ENCODE assay signal across 8 cellular contexts in the genomic region with DNA sequence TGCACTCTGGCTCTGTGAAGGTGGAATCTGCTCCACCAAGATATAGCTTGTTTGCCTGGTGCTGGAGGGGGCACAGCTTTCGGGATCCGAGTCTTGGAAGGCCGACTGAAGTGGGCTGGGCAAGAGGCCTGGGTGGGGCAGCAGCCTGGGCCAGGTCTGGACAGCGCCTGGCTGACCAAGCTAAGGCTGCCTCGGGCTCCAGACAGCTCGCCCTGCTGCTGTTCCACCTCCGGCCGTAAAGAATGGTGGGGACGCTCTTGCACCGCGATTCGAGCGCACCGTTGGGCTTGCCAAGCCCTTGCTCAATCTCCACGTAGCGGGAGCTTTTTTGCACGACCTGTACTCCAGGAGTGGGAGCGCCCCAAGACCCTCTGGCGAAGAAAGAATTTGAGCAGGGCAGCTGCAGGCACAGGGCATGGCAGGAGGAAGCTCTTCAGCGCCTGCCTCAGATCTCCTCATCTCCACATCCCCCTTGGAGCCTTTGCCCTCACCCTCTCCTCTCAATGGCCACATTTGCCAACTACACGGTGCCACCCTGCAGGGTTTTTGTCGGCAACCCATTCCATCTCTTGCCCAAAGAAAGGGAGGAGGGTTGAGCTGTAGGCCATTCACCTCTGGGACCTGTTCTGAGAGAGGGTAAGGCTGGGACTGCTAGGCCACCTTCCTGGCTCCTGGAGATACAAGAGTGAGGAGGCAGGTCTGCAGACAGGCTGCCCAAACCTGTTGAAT. TPM values are rescaled to one million over a fixed set of nuclear protein-coding genes. Genes with fewer than 3 reads are reported as not detected.
A peak's percentile ranks its signal among the peaks of the same experiment; 100 is the strongest.
DNase-seq lines count a peak whose midpoint lies in the region; ATAC-seq, FAIRE-seq and TF ChIP-seq lines count a peak whose summit lies in the region.

No MANE protein-coding gene starts in this region.

- H3K27ac Mint-ChIP-seq in astrocyte (ENCODE audit: unreplicated experiment): no peak overlapping the region

- H3K36me3 Mint-ChIP-seq in astrocyte (ENCODE audit: low read depth, unreplicated experiment): no peaks in the 10 kb centered on the region

- H3K4me1 ChIP-seq in astrocyte (ENCODE audit: insufficient read depth, low read length): peaks cover 13% of the 10 kb centered on the region
- H3K4me1 ChIP-seq in iPS-15b (ENCODE audit: control insufficient read depth, insufficient read depth, low read length): peaks cover 2% of the 10 kb centered on the region

- FAIRE-seq in astrocyte (lab: Jason Lieb, UNC): peak; percentile 80

- peak overlapping the region; percentile 58 for H2AFZ ChIP-seq in astrocyte (ENCODE audit: low read depth, low read length)

- peak; percentile 0 to 13 for DNase-seq in stimulated activated CD4-positive, alpha-beta T cell treated with anti-CD3 and anti-CD28 coated beads, Interleukin-2, amount 100 ng/mL, for 48 hours
- DNase-seq in stimulated activated CD4-positive, alpha-beta T cell treated with anti-CD3 and anti-CD28 coated beads, Interleukin-4, amount 100 ng/mL, for 4 hours: no peak
- DNase-seq in NCI-H2107 treated with DMSO at 0.1 percent for 48 hours (lab: John Stamatoyannopoulos, UW; ENCODE audit: unreplicated experiment): peak; percentile 5
- DNase-seq in astrocyte (ENCODE audit: low read depth): peak; percentile 36
- DNase-seq in stimulated activated naive CD8-positive, alpha-beta T cell treated with anti-CD3 and anti-CD28 coated beads, Interleukin-15, Interleukin-2, amounts not matched to agents 100 U/mL and 50 U/mL, for 24 hours: peak; percentile 12
- no peak for DNase-seq in NCI-H128 (lab: John Stamatoyannopoulos, UW; ENCODE audit: unreplicated experiment)

- H3K27ac ChIP-seq in astrocyte (ENCODE audit: low read depth, low read length): no peak overlapping the region

- H3K27me3 ChIP-seq in astrocyte (ENCODE audit: insufficient read depth, low read length) (no peaks in the 10 kb centered on the region), iPS-15b (ENCODE audit: control insufficient read depth, insufficient read depth, low read length) (peaks cover 2% of the 10 kb centered on the region)

- H3K79me2 ChIP-seq in astrocyte (ENCODE audit: insufficient read depth, low read length): no peaks in the 10 kb centered on the region

- H3K9me3 ChIP-seq in astrocyte (ENCODE audit: insufficient read depth, low read depth, low read length) (no peaks in the 10 kb centered on the region), iPS-15b (ENCODE audit: control insufficient read depth, insufficient read depth, low read length) (peaks cover 4% of the 10 kb centered on the region)

- H3K4me3 Mint-ChIP-seq in astrocyte (ENCODE audit: unreplicated experiment): no peak overlapping the region

- peak; percentile 71 for TF ChIP-seq CTCF in astrocyte (IDR thresholded peaks at IDR 0.05; ENCODE audit: insufficient read depth, low read depth, low read length)

- H3K9me3 Mint-ChIP-seq in astrocyte (ENCODE audit: unreplicated experiment): no peaks in the 10 kb centered on the region

- no peak overlapping the region for H3K9ac ChIP-seq in astrocyte (ENCODE audit: low read length)
- no peak overlapping the region for H3K9ac ChIP-seq in iPS-15b (ENCODE audit: low read depth, low read length)

- H3K27me3 Mint-ChIP-seq in astrocyte (ENCODE audit: low read depth, unreplicated experiment): peaks cover 18% of the 10 kb centered on the region

- peaks cover 5% of the 10 kb centered on the region for H3K4me1 Mint-ChIP-seq in astrocyte (ENCODE audit: low read depth, unreplicated experiment)

- H3K36me3 ChIP-seq in astrocyte (ENCODE audit: insufficient read depth, low read length): no peaks in the 10 kb centered on the region
- H3K36me3 ChIP-seq in iPS-15b (ENCODE audit: control insufficient read depth, insufficient read depth, low read length): no peaks in the 10 kb centered on the region

- H4K20me1 ChIP-seq in astrocyte (ENCODE audit: insufficient read depth, low read length): no peaks in the 10 kb centered on the region

- ATAC-seq in HG02610 (IDR thresholded peaks at IDR 0.05; ENCODE audit: unreplicated experiment): peak; percentile 79
- ATAC-seq in stimulated activated naive CD8-positive, alpha-beta T cell treated with anti-CD3 and anti-CD28 coated beads, Interleukin-15, Interleukin-2, amounts not matched to agents 100 U/mL and 50 U/mL, for 24 hours: no peak

- H3K4me2 ChIP-seq in astrocyte (ENCODE audit: low read length): peak overlapping the region; percentile 73

- H3K4me3 ChIP-seq in astrocyte (ENCODE audit: insufficient read depth, low read depth, low read length) (no peak overlapping the region), iPS-15b (ENCODE audit: low read depth, low read length) (peak overlapping the region; percentile 13)

RNA-seq across cellular contexts. Expression of a gene that starts 18.9 kb away (rescaled TPM):
- total RNA-seq in astrocyte: not detected in 2 replicates

RNA-seq across cellular contexts. Expression of a gene that starts 37.6 kb away (rescaled TPM):
- not detected in 2 replicates for total RNA-seq in astrocyte

RNA-seq across cellular contexts. Expression of a gene that starts 58.2 kb away (rescaled TPM):
- 0.17 and 0.18 TPM in 2 replicates for total RNA-seq in astrocyte

Comparison
In these comparisons a context has a peak if more than half of its experiments do, and no peak if none do; other contexts are left out.
1. DNase-seq: peak in stimulated activated CD4-positive, alpha-beta T cell treated with anti-CD3 and anti-CD28 coated beads, Interleukin-2, amount 100 ng/mL, for 48 hours (2 of 2), NCI-H2107 treated with DMSO at 0.1 percent for 48 hours (single experiment), astrocyte (single experiment) and stimulated activated naive CD8-positive, alpha-beta T cell treated with anti-CD3 and anti-CD28 coated beads, Interleukin-15, Interleukin-2, amounts not matched to agents 100 U/mL and 50 U/mL, for 24 hours (single experiment); none in stimulated activated CD4-positive, alpha-beta T cell treated with anti-CD3 and anti-CD28 coated beads, Interleukin-4, amount 100 ng/mL, for 4 hours (0 of 2) and NCI-H128 (single experiment).